In the genomic region with DNA sequence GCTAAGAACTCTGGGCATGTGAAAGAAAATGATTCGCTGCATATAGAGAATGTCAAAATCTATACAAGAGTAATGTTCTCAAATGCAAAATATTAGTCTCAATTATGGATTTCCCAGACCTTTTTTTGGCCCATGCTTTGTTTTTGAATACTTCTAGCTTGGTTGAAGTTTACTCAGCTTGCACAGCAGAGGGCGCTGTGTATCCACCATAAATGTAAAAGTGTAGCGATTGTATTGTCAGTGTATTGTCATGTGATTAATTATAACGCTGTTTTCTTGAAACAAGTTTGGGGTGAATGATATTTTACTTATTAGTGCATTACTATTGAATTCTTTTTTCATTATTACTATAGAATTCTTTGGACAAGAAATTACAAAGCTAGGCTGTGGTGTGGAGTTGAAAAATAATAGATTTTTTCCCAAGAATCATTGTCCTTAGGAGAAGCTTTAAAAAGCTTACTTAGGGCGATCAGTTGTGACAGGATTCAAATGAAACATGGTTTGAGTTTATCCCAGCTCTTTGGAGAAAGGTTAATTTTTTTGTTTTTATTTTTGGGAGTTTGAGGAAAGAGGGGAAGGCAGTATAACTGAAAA, we compare ENCODE assay signal across 8 cellular contexts.
DNase-seq lines count a peak whose midpoint lies in the region; ATAC-seq, FAIRE-seq and TF ChIP-seq lines count a peak whose summit lies in the region.

No MANE protein-coding gene starts in this region.

- H4K5ac ChIP-seq in H1 (ENCODE audit: insufficient read length, low read depth, low read length) = no peak overlapping the region

- no peak overlapping the region for H2BK15ac ChIP-seq in H1 (ENCODE audit: low read length)

- H4K91ac ChIP-seq in H1 (replicated peaks; ENCODE audit: insufficient read length, low read length) = no peak overlapping the region

- no peak overlapping the region for H3K56ac ChIP-seq in H1 (replicated peaks; ENCODE audit: insufficient read length, low read depth, low read length)

- no peak overlapping the region for H2AK5ac ChIP-seq in H1 (ENCODE audit: low read depth, low read length)

- H4K20me1 ChIP-seq in H1 (replicated peaks in 1 of 2; ENCODE audit: control insufficient read depth in 1 of 2, insufficient read depth in 2 of 2, low read length in 2 of 2) = no peaks in the 10 kb centered on the region

- H3K4me3 Mint-ChIP-seq in activated CD8-positive, alpha-beta T cell treated with anti-CD3 and anti-CD28 coated beads, Interleukin-2, amount 10 ng/mL, durations not matched to agents 7 days and 5 days = no peak overlapping the region
- H3K4me3 Mint-ChIP-seq in stimulated activated effector memory CD8-positive, alpha-beta T cell treated with anti-CD3 and anti-CD28 coated beads, Interleukin-12 subunit alpha, Interleukin-12 subunit beta, amount 100 ng/mL, for 72 hours = no peak overlapping the region

- POLR2A ChIA-PET in activated CD8-positive, alpha-beta T cell treated with anti-CD3 and anti-CD28 coated beads, Interleukin-2, amount 10 ng/mL, durations not matched to agents 7 days and 5 days (lab: Charles Lee) = interaction anchor here (0.6 kb wide), 1 partner anchor 9 kb away, joined by 4 read pairs; no protein-coding TSS in a partner anchor
- POLR2A ChIA-PET in H1 (lab: Charles Lee; ENCODE audit: partially characterized antibody) = interaction anchor here (0.7 kb wide), 1 partner anchor 1336 kb away, joined by 5 read pairs; no protein-coding TSS in a partner anchor

- no peak overlapping the region for H2BK12ac ChIP-seq in H1 (ENCODE audit: low read depth, low read length)

- no peak for TF ChIP-seq POLR2A in H1 (IDR thresholded peaks at IDR 0.05; ENCODE audit: control extremely low read depth in 1 of 2, low read depth in 2 of 2, low read length in 2 of 2)

- peak; percentile 88 for FAIRE-seq in H1 (lab: Jason Lieb, UNC)

- no peaks in the 10 kb centered on the region for H3K27me3 Mint-ChIP-seq in activated CD8-positive, alpha-beta T cell treated with anti-CD3 and anti-CD28 coated beads, Interleukin-2, amount 10 ng/mL, durations not matched to agents 7 days and 5 days (ENCODE audit: low read depth)

- H3K4me3 ChIP-seq in H1 (ENCODE audit: extremely low read depth in 1 of 4, insufficient read depth in 2 of 4, low read depth in 3 of 4, low read length in 4 of 4) = no peak overlapping the region

- no peak overlapping the region for H3K18ac ChIP-seq in H1 (ENCODE audit: extremely low read depth, low read length)

- H3K9me3 Mint-ChIP-seq in activated CD8-positive, alpha-beta T cell treated with anti-CD3 and anti-CD28 coated beads, Interleukin-2, amount 10 ng/mL, durations not matched to agents 7 days and 5 days (ENCODE audit: insufficient read depth) = no peaks in the 10 kb centered on the region
- no peaks in the 10 kb centered on the region for H3K9me3 Mint-ChIP-seq in stimulated activated effector memory CD8-positive, alpha-beta T cell treated with anti-CD3 and anti-CD28 coated beads, Interleukin-12 subunit alpha, Interleukin-12 subunit beta, amount 100 ng/mL, for 72 hours

- H3K36me3 Mint-ChIP-seq in activated CD8-positive, alpha-beta T cell treated with anti-CD3 and anti-CD28 coated beads, Interleukin-2, amount 10 ng/mL, durations not matched to agents 7 days and 5 days (ENCODE audit: low read depth) = peaks cover 22% of the 10 kb centered on the region
- H3K36me3 Mint-ChIP-seq in stimulated activated effector memory CD8-positive, alpha-beta T cell treated with anti-CD3 and anti-CD28 coated beads, Interleukin-12 subunit alpha, Interleukin-12 subunit beta, amount 100 ng/mL, for 72 hours = peaks cover 70% of the 10 kb centered on the region

- H3K27ac ChIP-seq in H1 (ENCODE audit: low read depth, low read length) = no peak overlapping the region

- TF ChIP-seq CTCF in AG09319 (IDR thresholded peaks at IDR 0.05; ENCODE audit: low read depth, low read length) (peak; percentile 83), H1 (IDR thresholded peaks at IDR 0.05; ENCODE audit: control extremely low read depth in 1 of 3, insufficient read depth in 1 of 3, low read depth in 1 of 3, low read length in 3 of 3) (peak in 2 of 3 experiments; percentile 42 to 73; a peak in 2 of 4 replicates)

- H3K23ac ChIP-seq in H1 (ENCODE audit: insufficient read length) = no peak overlapping the region

- peak; percentile 93 for ATAC-seq in GM18868 (IDR thresholded peaks at IDR 0.05; ENCODE audit: unreplicated experiment)
- peak; percentile 89 for ATAC-seq in HG03135 (IDR thresholded peaks at IDR 0.05; ENCODE audit: unreplicated experiment)
- ATAC-seq in activated CD8-positive, alpha-beta T cell treated with anti-CD3 and anti-CD28 coated beads, Interleukin-2, amount 10 ng/mL, durations not matched to agents 7 days and 5 days = peak; percentile 79
- peak; percentile 62 for ATAC-seq in stimulated activated effector memory CD8-positive, alpha-beta T cell treated with anti-CD3 and anti-CD28 coated beads, Interleukin-12 subunit alpha, Interleukin-12 subunit beta, amount 100 ng/mL, for 72 hours

- H3K9ac ChIP-seq in H1 (replicated peaks in 1 of 4; ENCODE audit: extremely low read depth in 1 of 4, low read depth in 3 of 4, low read length in 3 of 4) = no peak overlapping the region

- 23% methylated on average over 5 of the region's 5 CpGs; no CpG with 5 or more reads in 1 of the 2 experiments for WGBS in H1 (ENCODE audit: extremely low coverage in 1 of 2, insufficient coverage in 1 of 2, insufficient read length in 1 of 2, insufficient replicate concordance in 2 of 2, low coverage in 1 of 2, low lambda C conversion rate in 2 of 2, missing lambda C conversion rate in 1 of 2), 2 experiments

- no peak overlapping the region for H2BK20ac ChIP-seq in H1 (ENCODE audit: low read length)

- H3K14ac ChIP-seq in H1 (ENCODE audit: insufficient read length) = no peak overlapping the region

- CTCF ChIA-PET in activated CD8-positive, alpha-beta T cell treated with anti-CD3 and anti-CD28 coated beads, Interleukin-2, amount 10 ng/mL, durations not matched to agents 7 days and 5 days (lab: Charles Lee) = interaction anchor here (0.6 to 4.3 kb wide), 28 partner anchors 10 to 1221 kb away, joined by 3 to 33 read pairs (median 4); no protein-coding TSS in a partner anchor
- CTCF ChIA-PET in H1 (lab: Charles Lee; ENCODE audit: partially characterized antibody) = interaction anchor here (0.6 to 2.8 kb wide), 39 partner anchors 8 to 1547 kb away, joined by 3 to 21 read pairs (median 4); no protein-coding TSS in a partner anchor

- H3K27me3 ChIP-seq in H1 (replicated peaks in 1 of 4; ENCODE audit: control insufficient read depth in 3 of 4, extremely low read depth in 1 of 4, insufficient read depth in 3 of 4, low read length in 3 of 4) = no peaks in the 10 kb centered on the region

- TF ChIP-seq EP300 in H1 (IDR thresholded peaks at IDR 0.05; ENCODE audit: borderline replicate concordance in 1 of 2, low read depth in 2 of 2, low read length in 2 of 2) = no peak

- no peak overlapping the region for H3K4me2 ChIP-seq in H1 (ENCODE audit: insufficient read depth in 1 of 2, low read depth in 2 of 2, low read length in 2 of 2)

- peaks cover 4% of the 10 kb centered on the region for H3K4me1 Mint-ChIP-seq in activated CD8-positive, alpha-beta T cell treated with anti-CD3 and anti-CD28 coated beads, Interleukin-2, amount 10 ng/mL, durations not matched to agents 7 days and 5 days (ENCODE audit: low read depth)
- H3K4me1 Mint-ChIP-seq in stimulated activated effector memory CD8-positive, alpha-beta T cell treated with anti-CD3 and anti-CD28 coated beads, Interleukin-12 subunit alpha, Interleukin-12 subunit beta, amount 100 ng/mL, for 72 hours = no peaks in the 10 kb centered on the region

- H3K9me3 ChIP-seq in H1 (ENCODE audit: insufficient read depth in 2 of 2, low read depth in 1 of 2, low read length in 1 of 2) = no peaks in the 10 kb centered on the region

- no peak overlapping the region for H3K27ac Mint-ChIP-seq in activated CD8-positive, alpha-beta T cell treated with anti-CD3 and anti-CD28 coated beads, Interleukin-2, amount 10 ng/mL, durations not matched to agents 7 days and 5 days
- H3K27ac Mint-ChIP-seq in stimulated activated effector memory CD8-positive, alpha-beta T cell treated with anti-CD3 and anti-CD28 coated beads, Interleukin-12 subunit alpha, Interleukin-12 subunit beta, amount 100 ng/mL, for 72 hours = no peak overlapping the region

- no peaks in the 10 kb centered on the region for H3K79me2 ChIP-seq in H1 (ENCODE audit: control insufficient read depth in 1 of 2, insufficient read depth in 2 of 2, low read length in 2 of 2)

- H2BK120ac ChIP-seq in H1 (replicated peaks; ENCODE audit: low read depth, low read length) = no peak overlapping the region

- H4K8ac ChIP-seq in H1 (ENCODE audit: extremely low read depth, insufficient read depth, low read length) = no peak overlapping the region

- no peak for DNase-seq in AG09319 (ENCODE audit: extremely low read depth, low read depth)
- peak; percentile 66 for DNase-seq in NCI-H510A treated with DMSO at 0.1 percent for 48 hours (lab: John Stamatoyannopoulos, UW)
- peak; percentile 72 for DNase-seq in activated CD8-positive, alpha-beta T cell treated with anti-CD3 and anti-CD28 coated beads, Interleukin-2, amount 10 ng/mL, durations not matched to agents 7 days and 5 days
- DNase-seq in H1 (ENCODE audit: low read depth in 1 of 2, low spot score in 2 of 2) = peak in 1 of 2 experiments; percentile 58
- DNase-seq in myocyte (ENCODE audit: low read depth) = peak; percentile 44
- DNase-seq in stimulated activated effector memory CD8-positive, alpha-beta T cell treated with anti-CD3 and anti-CD28 coated beads, Interleukin-12 subunit alpha, Interleukin-12 subunit beta, amount 100 ng/mL, for 72 hours (ENCODE audit: low spot score in 2 of 2) = peak; percentile 31 to 69

- H3K36me3 ChIP-seq in H1 (ENCODE audit: control insufficient read depth in 2 of 4, insufficient read depth in 4 of 4, low read length in 3 of 4) = peaks cover 0 to 7% (median 2%) of the 10 kb centered on the region in 4 experiments; a peak in 2 of 8 replicates

- no peak overlapping the region for H2AFZ ChIP-seq in H1 (ENCODE audit: low read length)

- H3K4ac ChIP-seq in H1 (replicated peaks; ENCODE audit: insufficient read length, low read depth, low read length) = no peak overlapping the region

- no peaks in the 10 kb centered on the region; the same call in 1 of the 2 replicates for H3K23me2 ChIP-seq in H1 (ENCODE audit: low read depth, low read length)

- no peaks in the 10 kb centered on the region for H3K4me1 ChIP-seq in H1 (replicated peaks in 1 of 4; ENCODE audit: control insufficient read depth in 3 of 4, insufficient read depth in 4 of 4, low read length in 3 of 4)

- H2BK5ac ChIP-seq in H1 (ENCODE audit: low read depth, low read length) = no peak overlapping the region

- H3K79me1 ChIP-seq in H1 (ENCODE audit: low read depth, low read length) = no peaks in the 10 kb centered on the region

- TF ChIP-seq RAD21 in H1 (IDR thresholded peaks at IDR 0.05 in 1 of 2, conservative IDR thresholded peaks at IDR 0.05 in 1 of 2; ENCODE audit: low read depth in 2 of 2, low read length in 2 of 2) = peak; percentile 73 to 75

TF ChIP-seq in H1, 55 proteins besides CTCF, POLR2A, EP300 and RAD21 (continues in another document):
- TF ChIP-seq CEBPB (IDR thresholded peaks at IDR 0.05; ENCODE audit: low read depth, low read length) (no peak), TBP (IDR thresholded peaks at IDR 0.05; ENCODE audit: low read depth, low read length) (no peak), SIN3A (conservative IDR thresholded peaks at IDR 0.05 in 1 of 2, IDR thresholded peaks at IDR 0.05 in 1 of 2; ENCODE audit: low read depth in 1 of 2, low read length in 2 of 2) (no peak), KDM1A (IDR thresholded peaks at IDR 0.05; ENCODE audit: borderline replicate concordance, low read length) (no peak)
